Comparison of ENCODE assay signal across 9 cellular contexts in the genomic region with DNA sequence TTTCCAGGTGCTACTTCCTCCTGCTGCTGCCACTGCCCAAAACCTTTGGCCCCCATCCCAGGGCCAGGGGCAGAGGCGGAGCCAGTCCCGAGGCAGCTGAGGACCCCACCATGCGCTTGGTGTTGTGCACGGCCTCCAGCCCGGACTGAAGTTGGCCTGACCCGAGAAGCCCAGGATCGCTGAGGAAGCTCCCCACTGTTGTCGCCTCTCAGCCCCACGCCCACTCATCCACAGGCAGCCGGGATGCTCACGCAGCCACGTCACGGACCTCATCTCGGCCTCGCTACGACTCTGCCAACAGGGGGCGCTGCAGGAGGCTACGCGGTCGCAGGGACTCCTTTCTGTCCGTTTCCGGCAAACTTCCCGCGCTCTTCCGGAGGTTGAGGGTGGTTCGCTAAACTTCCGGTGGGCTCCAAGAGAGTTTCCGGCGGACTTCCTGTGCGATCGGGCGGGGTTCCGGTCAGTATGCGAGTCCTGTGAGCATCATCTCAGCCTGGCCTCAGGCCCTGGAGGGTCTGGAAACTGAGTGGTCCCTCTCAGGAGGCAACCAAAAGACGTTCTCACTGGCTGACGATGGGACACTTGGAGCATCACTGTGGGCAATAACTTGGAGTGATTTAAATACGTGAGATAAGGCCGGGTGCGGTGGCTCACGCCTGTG. TPM values are rescaled to one million over a fixed set of nuclear protein-coding genes. Genes with fewer than 3 reads are reported as not detected.
A peak's percentile ranks its signal among the peaks of the same experiment; 100 is the strongest.
DNase-seq lines count a peak whose midpoint lies in the region; FAIRE-seq and TF ChIP-seq lines count a peak whose summit lies in the region.
"Had no signal": no experiment of that assay in that cellular context is flagged by ENCODE, and none has a peak within 500 bp of the region (broad histone marks: within the 10 kb centered on the region; RNA-seq: fewer than 3 reads in every experiment).

No MANE protein-coding gene starts in this region.

- H3K36me3 ChIP-seq in ES-I3 (ENCODE audit: insufficient read depth, low read length): no peaks in the 10 kb centered on the region
- no peaks in the 10 kb centered on the region for H3K36me3 ChIP-seq in Peyer's patch
- H3K36me3 ChIP-seq in cardiac muscle cell: no peaks in the 10 kb centered on the region
- no peaks in the 10 kb centered on the region for H3K36me3 ChIP-seq in spleen
- H3K36me3 ChIP-seq in SJCRH30: no peaks in the 10 kb centered on the region
- H3K36me3 ChIP-seq: tibial artery had no signal

- TF ChIP-seq POLR2A in Peyer's patch (IDR thresholded peaks at IDR 0.05) (no peak), spleen (IDR thresholded peaks at IDR 0.05) (no peak)

- intact Hi-C loops in spleen (cut with DNase I; ENCODE audit: low total_unique reads): no loop called here

- H3K4me3 ChIP-seq in Peyer's patch (peak overlapping the region in 3 of 4 donors; percentile 6 to 32 (median 8)), cardiac muscle cell (no peak overlapping the region), spleen (peak overlapping the region in 4 of 8 donors; percentile 4 to 50 (median 12)), SJCRH30 (no peak overlapping the region)
- H3K4me3 ChIP-seq: tibial artery had no signal

- H3K27me3 ChIP-seq in Peyer's patch: no peaks in the 10 kb centered on the region
- H3K27me3 ChIP-seq in cardiac muscle cell: peaks cover 5% of the 10 kb centered on the region
- H3K27me3 ChIP-seq in spleen (replicated peaks in 1 of 7): peaks cover 0 to 18% (median 0%) of the 10 kb centered on the region in 7 donors
- H3K27me3 ChIP-seq in SJCRH30: peaks cover 6% of the 10 kb centered on the region; the same call in 1 of the 2 replicates

- DNase-seq in Peyer's patch (peak; percentile 16 to 71 (median 54)), cardiac muscle cell (ENCODE audit: low read depth in 1 of 2, low spot score in 1 of 2) (peak; percentile 14 to 54), spleen (peak; percentile 89), SJCRH30 (no peak), RCC 7860 (ENCODE audit: low spot score) (no peak), NCI-H1092 (lab: John Stamatoyannopoulos, UW) (no peak)
- peak; percentile 69 for DNase-seq in activated gamma-delta T cell treated with anti-CD3 and anti-CD28 coated beads, Interleukin-2, amount 50 U/mL, for 16 hours (ENCODE audit: low read depth)

- no peak for FAIRE-seq in RCC 7860 (lab: Jason Lieb, UNC)

- no peaks in the 10 kb centered on the region for H3K9me3 ChIP-seq in ES-I3 (ENCODE audit: control insufficient read depth, insufficient read depth, low read length)
- no peaks in the 10 kb centered on the region for H3K9me3 ChIP-seq in Peyer's patch
- H3K9me3 ChIP-seq in cardiac muscle cell (ENCODE audit: low read depth): no peaks in the 10 kb centered on the region
- H3K9me3 ChIP-seq in spleen: no peaks in the 10 kb centered on the region
- no peaks in the 10 kb centered on the region for H3K9me3 ChIP-seq in SJCRH30 (replicated peaks)
- H3K9me3 ChIP-seq: tibial artery had no signal

- H3K4me1 ChIP-seq in ES-I3 (ENCODE audit: insufficient read depth, low read length) (peaks cover 12% of the 10 kb centered on the region), Peyer's patch (peaks cover 0 to 16% (median 9%) of the 10 kb centered on the region in 4 donors), cardiac muscle cell (ENCODE audit: low read depth) (no peaks in the 10 kb centered on the region), spleen (peaks cover 14 to 39% (median 32%) of the 10 kb centered on the region in 6 donors), SJCRH30 (no peaks in the 10 kb centered on the region)

- TF ChIP-seq CTCF in Peyer's patch (IDR thresholded peaks at IDR 0.05): peak in 5 of 6 experiments; percentile 4 to 50 (median 40)
- TF ChIP-seq CTCF in cardiac muscle cell (IDR thresholded peaks at IDR 0.05; ENCODE audit: low read depth, low read length): peak; percentile 47
- peak; percentile 30 to 74 (median 65) for TF ChIP-seq CTCF in spleen (IDR thresholded peaks at IDR 0.05 in 8 of 11, conservative IDR thresholded peaks at IDR 0.05 in 3 of 11)

- WGBS in spleen, 5 donors: 20 to 51% (median 31%) methylated on average over 19 to 40 of the region's 40 CpGs

- H3K9ac ChIP-seq in ES-I3 (ENCODE audit: low read depth, low read length): peak overlapping the region; percentile 9; the same call in 1 of the 2 replicates

- H3K27ac ChIP-seq in Peyer's patch: peak overlapping the region in 1 of 4 donors; percentile 65
- no peak overlapping the region for H3K27ac ChIP-seq in cardiac muscle cell
- peak overlapping the region; percentile 8 to 85 (median 65) for H3K27ac ChIP-seq in spleen
- H3K27ac ChIP-seq in SJCRH30: no peak overlapping the region
- H3K27ac ChIP-seq: tibial artery had no signal

RNA-seq across cellular contexts. Expression of a gene that starts 12.4 kb away (rescaled TPM):
- total RNA-seq in Peyer's patch: 10 to 100 TPM in 1 of 4 donors, 1 to 10 TPM in 3; 2.5 to 13.0 (median 5.5) TPM
- total RNA-seq in cardiac muscle cell: not detected in 2 replicates
- not detected in 2 replicates for polyA plus RNA-seq in cardiac muscle cell
- 1 to 10 TPM in 5 of 7 donors, under 1 TPM in 1, not detected in 1; 0.79 to 3.8 (median 1.5) TPM for total RNA-seq in spleen
- 1 to 10 TPM in 2 of 3 donors, under 1 TPM in 1; 0.73 to 1.6 (median 1.5) TPM for polyA plus RNA-seq in spleen
- not detected in 2 replicates for total RNA-seq in SJCRH30 (2014; rRNA removed; shearing (Covaris generic))

RNA-seq across cellular contexts. Expression of a gene that starts 15.5 kb away (rescaled TPM):
- total RNA-seq in Peyer's patch: 1 to 10 TPM in 3 of 4 donors, not detected in 1; 1.4 to 1.9 (median 1.8) TPM
- not detected in 2 replicates for total RNA-seq in cardiac muscle cell
- polyA plus RNA-seq in cardiac muscle cell: not detected in 2 replicates
- total RNA-seq in spleen: under 1 TPM in 1 of 7 donors, not detected in 6; 0.60 TPM
- polyA plus RNA-seq in spleen: under 1 TPM in 2 of 3 donors, not detected in 1; 0.19 to 0.33 TPM
- not detected in 2 replicates for total RNA-seq in SJCRH30 (2014; rRNA removed; shearing (Covaris generic))

RNA-seq across cellular contexts. Expression of a gene that starts 25.4 kb away (rescaled TPM):
- total RNA-seq in Peyer's patch (under 1 TPM in 1 of 4 donors, not detected in 3; 0.88 TPM), cardiac muscle cell (not detected in 2 replicates), spleen (1 to 10 TPM in 6 of 7 donors, under 1 TPM in 1; 0.81 to 4.9 (median 1.5) TPM)
- polyA plus RNA-seq in cardiac muscle cell (not detected in 2 replicates), spleen (1 to 10 TPM in 2 of 3 donors, under 1 TPM in 1; 0.49 to 3.4 (median 1.8) TPM)
- not detected in 2 replicates for total RNA-seq in SJCRH30 (2014; rRNA removed; shearing (Covaris generic))

RNA-seq across cellular contexts. Expression of a gene that starts 40.5 kb away (rescaled TPM):
- total RNA-seq in Peyer's patch (10 to 100 TPM; 40.8 to 61.3 (median 53.1) TPM), cardiac muscle cell (134 and 148 TPM in 2 replicates), spleen (10 to 100 TPM; 27.5 to 98.6 (median 48.4) TPM)
- polyA plus RNA-seq in cardiac muscle cell (59.2 and 66.1 TPM in 2 replicates), spleen (10 to 100 TPM; 31.6 to 62.6 (median 49.5) TPM)
- total RNA-seq in SJCRH30 (2014; rRNA removed; shearing (Covaris generic)): 35.4 and 40.6 TPM in 2 replicates

RNA-seq across cellular contexts. Expression of a gene that starts 44.2 kb away (rescaled TPM):
- not detected for total RNA-seq in Peyer's patch
- not detected in 2 replicates for total RNA-seq in cardiac muscle cell
- polyA plus RNA-seq in cardiac muscle cell: not detected in 2 replicates
- total RNA-seq in spleen: not detected
- not detected for polyA plus RNA-seq in spleen
- not detected in 2 replicates for total RNA-seq in SJCRH30 (2014; rRNA removed; shearing (Covaris generic))

Comparison
In these comparisons a context has a peak if more than half of its experiments do, and no peak if none do; other contexts are left out.
1. DNase-seq: peak in Peyer's patch (3 of 3), activated gamma-delta T cell treated with anti-CD3 and anti-CD28 coated beads, Interleukin-2, amount 50 U/mL, for 16 hours (single experiment), cardiac muscle cell (2 of 2) and spleen (single experiment); none in SJCRH30 (0 of 2), RCC 7860 (single experiment) and NCI-H1092 (single experiment).
2. H3K27ac ChIP-seq: peak in spleen (8 of 8); none in cardiac muscle cell (single experiment) and SJCRH30 (single experiment).
3. H3K4me3 ChIP-seq: peak in Peyer's patch (3 of 4); none in cardiac muscle cell (single experiment) and SJCRH30 (single experiment).
4. Peak in every context shown above with its lines, with median percentiles within 50 percentile points of each other: CTCF ChIP-seq.